Comparison of ENCODE assay signal across 9 cellular contexts in genomic region chr4:127251423-127251822, GRCh38.
A peak's percentile ranks its signal among the peaks of the same experiment; 100 is the strongest.
DNase-seq lines count a peak whose midpoint lies in the region; ATAC-seq and TF ChIP-seq lines count a peak whose summit lies in the region.
"Had no signal": no experiment of that assay in that cellular context is flagged by ENCODE, and none has a peak within 500 bp of the region (broad histone marks: within the 10 kb centered on the region; RNA-seq: fewer than 3 reads in every experiment).

No MANE protein-coding gene starts in this region.

- no peak for TF ChIP-seq EP300 in sigmoid colon (IDR thresholded peaks at IDR 0.05)

- H3K36me3 ChIP-seq in sigmoid colon (no peaks in the 10 kb centered on the region), heart left ventricle (no peaks in the 10 kb centered on the region)

- TF ChIP-seq CTCF in sigmoid colon (IDR thresholded peaks at IDR 0.05) (no peak), heart left ventricle (IDR thresholded peaks at IDR 0.05) (no peak)

- TF ChIP-seq POLR2A in sigmoid colon (IDR thresholded peaks at IDR 0.05) = no peak
- TF ChIP-seq POLR2A in heart left ventricle (IDR thresholded peaks at IDR 0.05) = no peak

- H3K9me3 ChIP-seq in sigmoid colon = peaks cover 0 to 6% (median 0%) of the 10 kb centered on the region in 4 donors
- no peaks in the 10 kb centered on the region for H3K9me3 ChIP-seq in heart left ventricle

- H3K27me3 ChIP-seq in sigmoid colon (no peaks in the 10 kb centered on the region), heart left ventricle (no peaks in the 10 kb centered on the region)

- H3K27ac ChIP-seq in sigmoid colon (no peak overlapping the region), heart left ventricle (no peak overlapping the region)

- H3K4me1 ChIP-seq in sigmoid colon (no peaks in the 10 kb centered on the region), heart left ventricle (no peaks in the 10 kb centered on the region)

- H3K4me3 ChIP-seq in skeletal muscle cell (ENCODE audit: low read depth, low read length) = no peak overlapping the region
- no peak overlapping the region for H3K4me3 ChIP-seq in sigmoid colon
- H3K4me3 ChIP-seq in heart left ventricle = no peak overlapping the region

- intact Hi-C loops in sigmoid colon (cut with DNase I) (no loop called here), heart left ventricle (cut with DNase I) (no loop called here)

- DNase-seq in OCI-M1 (lab: John Stamatoyannopoulos, UW) (peak; percentile 69), skeletal muscle cell (ENCODE audit: low read depth) (peak; percentile 34), DMS153 treated with DMSO at 0.1 percent for 48 hours (lab: John Stamatoyannopoulos, UW; ENCODE audit: unreplicated experiment) (no peak), sigmoid colon (no peak), heart left ventricle (no peak)
- DNase-seq: activated CD4-positive, alpha-beta T cell treated with anti-CD3 and anti-CD28 coated beads for 4 hours; GOT3 had no signal

- ATAC-seq in GM18909 (IDR thresholded peaks at IDR 0.05; ENCODE audit: poor library complexity, unreplicated experiment) (peak; percentile 46), HG03097 (IDR thresholded peaks at IDR 0.05; ENCODE audit: low FRiP score, unreplicated experiment) (peak; percentile 49), heart left ventricle (no peak)

Comparison
In these comparisons a context has a peak if more than half of its experiments do, and no peak if none do; other contexts are left out.
1. ATAC-seq: peak in GM18909 (single experiment) and HG03097 (single experiment); none in heart left ventricle (0 of 4).
2. DNase-seq: peak in OCI-M1 (single experiment) and skeletal muscle cell (single experiment); none in DMS153 treated with DMSO at 0.1 percent for 48 hours (single experiment), sigmoid colon (single experiment) and heart left ventricle (0 of 5).